ENCODE assay signal across 1 cellular context in the genomic region with DNA sequence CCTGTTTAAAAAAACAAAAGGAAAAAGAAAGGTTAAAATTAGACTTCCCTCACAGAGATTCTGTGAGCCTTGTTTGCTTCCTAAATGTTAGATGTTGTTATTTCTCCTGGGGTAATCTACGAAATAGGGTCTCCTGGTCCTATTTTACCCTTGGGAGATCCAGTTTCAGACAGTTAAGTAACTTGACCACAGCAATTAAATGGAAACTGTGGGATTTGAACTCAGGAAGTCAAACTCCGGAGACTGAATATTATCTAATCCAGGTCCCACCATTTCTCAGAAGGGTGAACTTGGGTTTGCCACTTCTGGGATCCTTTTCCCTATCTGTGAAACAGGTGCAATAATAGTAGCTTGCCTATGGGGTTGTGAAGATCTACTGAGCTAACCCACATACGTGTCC.
TF ChIP-seq lines count a peak whose summit lies in the region.

No MANE protein-coding gene starts in this region.

TF ChIP-seq in endothelial cell of umbilical vein, 7 proteins besides CTCF, POLR2A, EP300 and RAD21:
- TF ChIP-seq, protein P1, sequence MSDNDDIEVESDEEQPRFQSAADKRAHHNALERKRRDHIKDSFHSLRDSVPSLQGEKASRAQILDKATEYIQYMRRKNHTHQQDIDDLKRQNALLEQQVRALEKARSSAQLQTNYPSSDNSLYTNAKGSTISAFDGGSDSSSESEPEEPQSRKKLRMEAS (IDR thresholded peaks at IDR 0.05; ENCODE audit: insufficient read depth, insufficient read length): no peak
- TF ChIP-seq EZH2 (IDR thresholded peaks at IDR 0.05; ENCODE audit: borderline replicate concordance, low read depth, low read length, severe bottlenecking): peak; percentile 24
